Comparison of ENCODE assay signal across 17 cellular contexts in the genomic region with DNA sequence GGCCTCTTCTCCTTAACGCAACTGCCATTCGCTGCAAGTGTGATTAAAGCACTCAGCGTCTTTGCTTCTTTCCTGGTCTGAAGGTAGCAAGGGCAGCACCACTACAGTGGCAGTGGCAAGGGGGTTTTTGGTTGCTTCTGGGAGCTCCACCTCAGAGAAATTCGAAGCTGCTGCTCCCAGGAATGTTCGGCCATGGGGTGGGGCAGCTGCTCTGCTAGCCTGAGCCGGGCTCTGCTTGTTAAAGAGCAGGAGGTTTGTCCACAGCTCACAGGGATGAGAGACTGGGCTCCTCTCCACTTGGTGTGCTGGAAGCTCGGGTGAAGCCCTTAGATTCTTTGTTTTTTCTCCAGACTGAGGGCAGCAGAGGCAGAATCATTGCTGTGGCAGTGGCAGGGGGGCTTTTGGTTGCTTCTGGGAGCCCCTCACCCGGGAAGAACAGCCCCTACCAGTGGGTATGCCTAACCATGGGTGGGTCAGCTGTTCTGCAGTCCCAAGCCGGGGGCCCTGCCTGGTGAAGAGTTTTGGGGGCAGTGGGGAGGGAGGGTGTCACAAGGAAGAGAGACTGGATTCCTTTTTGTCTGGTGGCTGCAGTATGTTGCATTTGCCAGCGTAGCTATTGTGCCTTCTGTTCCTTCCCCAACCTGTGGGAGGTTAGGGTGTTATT.
DNase-seq lines count a peak whose midpoint lies in the region; ATAC-seq and TF ChIP-seq lines count a peak whose summit lies in the region.
"Had no signal": no experiment of that assay in that cellular context is flagged by ENCODE, and none has a peak within 500 bp of the region (broad histone marks: within the 10 kb centered on the region; RNA-seq: fewer than 3 reads in every experiment).

No MANE protein-coding gene starts in this region.

- H3K27me3 Mint-ChIP-seq in progenitor cell of endocrine pancreas, result no peaks in the 10 kb centered on the region
- peaks cover 4% of the 10 kb centered on the region for H3K27me3 Mint-ChIP-seq in activated T-cell treated with anti-CD3 and anti-CD28 coated beads, Interleukin-2, amount 50 U/mL, for 24 hours

- peak overlapping the region; percentile 26 for H3K27ac Mint-ChIP-seq in progenitor cell of endocrine pancreas
- no peak overlapping the region for H3K27ac Mint-ChIP-seq in activated T-cell treated with anti-CD3 and anti-CD28 coated beads, Interleukin-2, amount 50 U/mL, for 24 hours

- H3K4me3 ChIP-seq in astrocyte of the cerebellum (ENCODE audit: low read depth, low read length), result no peak overlapping the region
- H3K4me3 ChIP-seq: BLaER1, psoas muscle had no signal

- ATAC-seq in esophagus mucosa, result no peak
- ATAC-seq: psoas muscle had no signal

- in situ Hi-C loops in astrocyte of the cerebellum (cut with HindIII; ENCODE audit: low sequenced_read_pairs), result no loop called here

- peak overlapping the region; percentile 14 for H3K4me3 Mint-ChIP-seq in progenitor cell of endocrine pancreas (ENCODE audit: low read depth)
- H3K4me3 Mint-ChIP-seq in activated T-cell treated with anti-CD3 and anti-CD28 coated beads, Interleukin-2, amount 50 U/mL, for 24 hours, result no peak overlapping the region

- peaks cover 12% of the 10 kb centered on the region for H3K36me3 Mint-ChIP-seq in progenitor cell of endocrine pancreas (ENCODE audit: insufficient read depth)
- no peaks in the 10 kb centered on the region for H3K36me3 Mint-ChIP-seq in activated T-cell treated with anti-CD3 and anti-CD28 coated beads, Interleukin-2, amount 50 U/mL, for 24 hours (ENCODE audit: low read depth)

- DNase-seq in HuH-7 (ENCODE audit: low spot score) (peak; percentile 54), astrocyte of the cerebellum (ENCODE audit: low read depth) (no peak), hepatic stellate cell (ENCODE audit: low spot score) (peak; percentile 15), progenitor cell of endocrine pancreas (ENCODE audit: low spot score, unreplicated experiment) (peak; percentile 44), NCI-H187 (lab: John Stamatoyannopoulos, UW) (no peak), medulla oblongata (ENCODE audit: extremely low spot score) (no peak)
- DNase-seq in activated T-cell treated with anti-CD3 and anti-CD28 coated beads, Interleukin-2, amount 50 U/mL, for 24 hours, result no peak
- DNase-seq: activated effector memory CD4-positive, alpha-beta T cell treated with anti-CD3 and anti-CD28 coated beads, Interleukin-2, amount 50 U/mL, for 16 hours; central memory CD4-positive, alpha-beta T cell; DMS79; NCI-H1694; NCI-H82; psoas muscle; stimulated activated CD4-positive, alpha-beta T cell treated with anti-CD3 and anti-CD28 coated beads, Interleukin-4, amount 100 ng/mL, for 24 hours; stimulated activated naive CD4-positive, alpha-beta T cell treated with Interleukin-2 at 50 U/mL for 16 hours had no signal

- peaks cover 45% of the 10 kb centered on the region for H3K4me1 Mint-ChIP-seq in progenitor cell of endocrine pancreas (ENCODE audit: low read depth)
- peaks cover 2% of the 10 kb centered on the region for H3K4me1 Mint-ChIP-seq in activated T-cell treated with anti-CD3 and anti-CD28 coated beads, Interleukin-2, amount 50 U/mL, for 24 hours (ENCODE audit: low read depth)

- TF ChIP-seq CTCF in astrocyte of the cerebellum (IDR thresholded peaks at IDR 0.05; ENCODE audit: low read depth, low read length, missing control alignments) (peak; percentile 10), progenitor cell of endocrine pancreas (IDR thresholded peaks at IDR 0.05; ENCODE audit: unreplicated experiment) (peak; percentile 7)

- peaks cover 32% of the 10 kb centered on the region for H3K9me3 Mint-ChIP-seq in progenitor cell of endocrine pancreas (ENCODE audit: low read depth)
- peaks cover 9% of the 10 kb centered on the region for H3K9me3 Mint-ChIP-seq in activated T-cell treated with anti-CD3 and anti-CD28 coated beads, Interleukin-2, amount 50 U/mL, for 24 hours

Comparison
In these comparisons a context has a peak if more than half of its experiments do, and no peak if none do; other contexts are left out.
1. DNase-seq: peak in HuH-7 (single experiment), hepatic stellate cell (single experiment) and progenitor cell of endocrine pancreas (single experiment); none in astrocyte of the cerebellum (single experiment), activated T-cell treated with anti-CD3 and anti-CD28 coated beads, Interleukin-2, amount 50 U/mL, for 24 hours (single experiment), NCI-H187 (0 of 2) and medulla oblongata (single experiment).